Comparison of ENCODE assay signal across 2 cellular contexts in genomic region chr6:39224523-39225182, GRCh38.
TF ChIP-seq lines count a peak whose summit lies in the region.

No MANE protein-coding gene starts in this region.

TF ChIP-seq in A549, 52 proteins besides CTCF, POLR2A, EP300 and RAD21 (continued from another document):
- TF ChIP-seq MAX (IDR thresholded peaks at IDR 0.05) = no peak
- TF ChIP-seq ZSCAN20 (CRISPR knock-in tag; IDR thresholded peaks at IDR 0.05) = no peak
- no peak for TF ChIP-seq RFX5 (IDR thresholded peaks at IDR 0.05)
- TF ChIP-seq POLR2AphosphoS2 (conservative IDR thresholded peaks at IDR 0.05; ENCODE audit: low read length) = no peak
- no peak for TF ChIP-seq HES2 (IDR thresholded peaks at IDR 0.05)
- TF ChIP-seq FOXS1 (CRISPR knock-in tag; IDR thresholded peaks at IDR 0.05) = no peak
- no peak for TF ChIP-seq RARB (CRISPR knock-in tag; IDR thresholded peaks at IDR 0.05)
- TF ChIP-seq NFE2L2 (conservative IDR thresholded peaks at IDR 0.05; ENCODE audit: low read length) = no peak
- no peak for TF ChIP-seq ESRRA (IDR thresholded peaks at IDR 0.05; ENCODE audit: borderline replicate concordance, low read length)
- no peak for TF ChIP-seq HOXB5 (CRISPR knock-in tag; IDR thresholded peaks at IDR 0.05)

TF ChIP-seq in HEK293, 187 proteins besides CTCF, POLR2A, EP300 and RAD21 (continued from another document):
- TF ChIP-seq ZNF280C (tag by site-specific recombination; IDR thresholded peaks at IDR 0.05) = no peak
